8 cellular contexts compared by ENCODE assay signal in the genomic region with DNA sequence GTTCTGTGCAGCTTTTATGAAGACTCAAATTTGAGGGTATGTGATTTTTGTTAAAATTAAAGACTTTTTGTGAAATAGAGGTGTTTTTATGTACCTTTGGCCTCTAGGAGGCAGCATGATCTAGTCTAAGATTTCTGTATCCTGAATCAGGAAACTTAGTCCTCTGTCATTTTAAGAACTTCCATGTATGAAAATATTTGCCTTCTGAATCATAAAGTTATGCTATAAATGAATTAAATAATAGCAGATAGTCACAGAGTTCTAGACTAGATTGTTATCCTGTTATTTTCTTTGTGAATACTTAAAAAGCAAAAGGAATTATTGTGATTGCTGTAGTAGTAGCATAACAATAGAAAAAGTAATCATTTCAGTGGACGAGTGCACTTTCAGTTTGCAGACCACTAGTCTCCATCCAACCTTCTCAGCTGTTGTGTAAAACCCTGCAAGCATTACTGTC. TPM values are rescaled to one million over a fixed set of nuclear protein-coding genes. Genes with fewer than 3 reads are reported as not detected.
DNase-seq lines count a peak whose midpoint lies in the region; ATAC-seq and TF ChIP-seq lines count a peak whose summit lies in the region.

No MANE protein-coding gene starts in this region.

- H3K27me3 ChIP-seq in AG04450 (ENCODE audit: control insufficient read depth, insufficient read depth, low read length) (no peaks in the 10 kb centered on the region), endodermal cell (ENCODE audit: control insufficient read depth, insufficient read depth, low read length, poor library complexity, severe bottlenecking) (no peaks in the 10 kb centered on the region)

- peaks cover 56% of the 10 kb centered on the region for H3K4me1 Mint-ChIP-seq in endodermal cell

- peak overlapping the region; percentile 67 for H3K27ac Mint-ChIP-seq in endodermal cell

- ATAC-seq in GM19467 (IDR thresholded peaks at IDR 0.05; ENCODE audit: unreplicated experiment), result no peak

- H3K36me3 ChIP-seq in endodermal cell (ENCODE audit: control insufficient read depth, insufficient read depth, low read length), result peaks cover 20% of the 10 kb centered on the region

- H3K9me3 Mint-ChIP-seq in endodermal cell, result no peaks in the 10 kb centered on the region

- 53% methylated on average over 1 of the region's 1 CpG; no CpG with 5 or more reads in 1 of the 2 experiments for WGBS in endodermal cell (ENCODE audit: insufficient coverage in 1 of 2, insufficient read length in 1 of 2), 2 experiments

- H3K36me3 Mint-ChIP-seq in endodermal cell (ENCODE audit: low read depth), result peaks cover 22% of the 10 kb centered on the region

- peaks cover 21% of the 10 kb centered on the region for H3K4me1 ChIP-seq in endodermal cell (ENCODE audit: control insufficient read depth, insufficient read depth, low read length)

- H3K27ac ChIP-seq in AG04450 (ENCODE audit: low read depth, low read length) (no peak overlapping the region), RWPE1 (no peak overlapping the region), endodermal cell (ENCODE audit: low read depth, low read length) (no peak overlapping the region)

- H3K4me3 ChIP-seq in AG04450 (ENCODE audit: low read depth, low read length) (peak overlapping the region; percentile 46), endodermal cell (ENCODE audit: low read length) (no peak overlapping the region)

- CTCF ChIA-PET in AG04450 (lab: Charles Lee) (interaction anchor here (0.6 to 4.8 kb wide), 20 partner anchors 13 to 300 kb away, joined by 3 to 65 read pairs (median 4); a partner anchor contains a TSS), RWPE1 (lab: Yijun Ruan, JAX) (interaction anchor here (0.5 to 1.1 kb wide), 6 partner anchors 9 to 1089 kb away, joined by 3 to 4 read pairs (median 3); no protein-coding TSS in a partner anchor)

- H3K9ac ChIP-seq in endodermal cell (ENCODE audit: extremely low read depth, low read length, poor library complexity, severe bottlenecking), result no peak overlapping the region

- H3K9me3 ChIP-seq in AG04450 (ENCODE audit: control insufficient read depth, insufficient read depth, low read length), result no peaks in the 10 kb centered on the region
- no peaks in the 10 kb centered on the region for H3K9me3 ChIP-seq in endodermal cell (ENCODE audit: control insufficient read depth, low read length)

- TF ChIP-seq CTCF in AG04450 (IDR thresholded peaks at IDR 0.05; ENCODE audit: low read depth, low read length) (peak; percentile 66), GM12874 (IDR thresholded peaks at IDR 0.05; ENCODE audit: insufficient read depth, low read depth, low read length) (peak; percentile 39; the same call in 1 of the 2 replicates), RWPE1 (conservative IDR thresholded peaks at IDR 0.05; ENCODE audit: low read depth) (peak; percentile 73), endodermal cell (conservative IDR thresholded peaks at IDR 0.05) (peak; percentile 99)

- POLR2A ChIA-PET in AG04450 (lab: Yijun Ruan, JAX), result no interaction called here
- POLR2A ChIA-PET in RWPE1 (lab: Yijun Ruan, JAX; ENCODE audit: low non-redundant PET), result no interaction called here

- no peak overlapping the region for H3K4me3 Mint-ChIP-seq in endodermal cell

- DNase-seq in AG04450 (ENCODE audit: low read depth, low spot score) (peak; percentile 33), LHCN-M2 (ENCODE audit: low read depth) (peak; percentile 83), RWPE1 (ENCODE audit: low spot score) (peak; percentile 57), endodermal cell (peak; percentile 31), mucosa of gallbladder (ENCODE audit: low spot score) (peak; percentile 32)
- no peak for DNase-seq in activated CD8-positive, alpha-beta memory T cell treated with anti-CD3 and anti-CD28 coated beads, Interleukin-2, amount 50 U/mL, for 4 hours

- H3K27me3 Mint-ChIP-seq in endodermal cell (ENCODE audit: insufficient read depth), result no peaks in the 10 kb centered on the region

RNA-seq across cellular contexts. Expression of a gene that starts 56.3 kb away (rescaled TPM):
- polyA plus RNA-seq in AG04450 (2011; rRNA removed), result 4.7 and 5.1 TPM in 2 replicates
- polyA minus RNA-seq in AG04450 (2011; rRNA and poly(A)+ RNA removed), result 11.4 and 14.3 TPM in 2 replicates
- total RNA-seq in LHCN-M2 (2014; rRNA removed) (5.6 and 8.1 TPM in 2 replicates), endodermal cell (10 to 100 TPM; 27.6 to 57.7 TPM), mucosa of gallbladder (75.6 TPM)
- 6.1 TPM for polyA plus RNA-seq in LHCN-M2 (2012)
- 10.7 TPM for polyA plus RNA-seq in endodermal cell (2013, experiment 1 of 2)
- polyA plus RNA-seq in endodermal cell (2013, experiment 2 of 2), result 11.1 TPM

Comparison
In these comparisons a context has a peak if more than half of its experiments do, and no peak if none do; other contexts are left out.
1. CTCF ChIP-seq: peak in every context shown above with its lines; median percentile 99 in endodermal cell; 73 in RWPE1; 66 in AG04450; 39 in GM12874.